Comparison of ENCODE assay signal across 1 cellular context in the genomic region with DNA sequence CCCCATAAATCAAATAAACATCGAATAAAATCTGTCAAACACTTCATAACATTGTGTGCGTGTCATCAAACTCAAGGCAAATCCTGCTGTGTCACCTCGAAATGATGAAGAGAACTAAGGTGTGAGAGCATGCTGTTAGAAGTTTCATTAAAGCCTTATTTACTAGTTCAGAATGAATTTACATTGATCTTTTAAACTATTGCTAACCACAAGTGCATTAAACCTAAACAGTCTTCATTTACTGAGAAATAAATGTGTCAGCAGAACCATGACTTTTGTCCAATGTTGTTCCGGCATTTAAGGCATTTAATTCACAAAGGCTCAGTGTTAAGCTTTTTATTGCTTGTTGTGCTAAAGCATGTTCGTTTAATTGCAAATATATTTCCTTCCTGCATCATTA.
TF ChIP-seq lines count a peak whose summit lies in the region.

No MANE protein-coding gene starts in this region.

TF ChIP-seq in HEK293, 187 proteins besides CTCF, POLR2A, EP300 and RAD21 (continued from another document and continues in another):
- TF ChIP-seq, protein P1, sequence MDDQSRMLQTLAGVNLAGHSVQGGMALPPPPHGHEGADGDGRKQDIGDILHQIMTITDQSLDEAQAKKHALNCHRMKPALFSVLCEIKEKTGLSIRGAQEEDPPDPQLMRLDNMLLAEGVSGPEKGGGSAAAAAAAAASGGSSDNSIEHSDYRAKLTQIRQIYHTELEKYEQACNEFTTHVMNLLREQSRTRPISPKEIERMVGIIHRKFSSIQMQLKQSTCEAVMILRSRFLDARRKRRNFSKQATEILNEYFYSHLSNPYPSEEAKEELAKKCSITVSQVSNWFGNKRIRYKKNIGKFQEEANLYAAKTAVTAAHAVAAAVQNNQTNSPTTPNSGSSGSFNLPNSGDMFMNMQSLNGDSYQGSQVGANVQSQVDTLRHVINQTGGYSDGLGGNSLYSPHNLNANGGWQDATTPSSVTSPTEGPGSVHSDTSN (CRISPR knock-in tag; IDR thresholded peaks at IDR 0.05): no peak
- no peak for TF ChIP-seq GLI4 (tag by site-specific recombination; IDR thresholded peaks at IDR 0.05)
- no peak for TF ChIP-seq ZNF791 (tag by site-specific recombination; IDR thresholded peaks at IDR 0.05)
- TF ChIP-seq ZNF629 (tag by site-specific recombination; IDR thresholded peaks at IDR 0.05): peak; percentile 76
- TF ChIP-seq, protein P2, sequence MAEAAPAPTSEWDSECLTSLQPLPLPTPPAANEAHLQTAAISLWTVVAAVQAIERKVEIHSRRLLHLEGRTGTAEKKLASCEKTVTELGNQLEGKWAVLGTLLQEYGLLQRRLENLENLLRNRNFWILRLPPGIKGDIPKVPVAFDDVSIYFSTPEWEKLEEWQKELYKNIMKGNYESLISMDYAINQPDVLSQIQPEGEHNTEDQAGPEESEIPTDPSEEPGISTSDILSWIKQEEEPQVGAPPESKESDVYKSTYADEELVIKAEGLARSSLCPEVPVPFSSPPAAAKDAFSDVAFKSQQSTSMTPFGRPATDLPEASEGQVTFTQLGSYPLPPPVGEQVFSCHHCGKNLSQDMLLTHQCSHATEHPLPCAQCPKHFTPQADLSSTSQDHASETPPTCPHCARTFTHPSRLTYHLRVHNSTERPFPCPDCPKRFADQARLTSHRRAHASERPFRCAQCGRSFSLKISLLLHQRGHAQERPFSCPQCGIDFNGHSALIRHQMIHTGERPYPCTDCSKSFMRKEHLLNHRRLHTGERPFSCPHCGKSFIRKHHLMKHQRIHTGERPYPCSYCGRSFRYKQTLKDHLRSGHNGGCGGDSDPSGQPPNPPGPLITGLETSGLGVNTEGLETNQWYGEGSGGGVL (tag by site-specific recombination; IDR thresholded peaks at IDR 0.05): 0 out of 2 replicates have a peak, but pooled peaks have one; percentile 13
- TF ChIP-seq ZNF48 (tag by site-specific recombination; IDR thresholded peaks at IDR 0.05): no peak
- TF ChIP-seq, protein P3, sequence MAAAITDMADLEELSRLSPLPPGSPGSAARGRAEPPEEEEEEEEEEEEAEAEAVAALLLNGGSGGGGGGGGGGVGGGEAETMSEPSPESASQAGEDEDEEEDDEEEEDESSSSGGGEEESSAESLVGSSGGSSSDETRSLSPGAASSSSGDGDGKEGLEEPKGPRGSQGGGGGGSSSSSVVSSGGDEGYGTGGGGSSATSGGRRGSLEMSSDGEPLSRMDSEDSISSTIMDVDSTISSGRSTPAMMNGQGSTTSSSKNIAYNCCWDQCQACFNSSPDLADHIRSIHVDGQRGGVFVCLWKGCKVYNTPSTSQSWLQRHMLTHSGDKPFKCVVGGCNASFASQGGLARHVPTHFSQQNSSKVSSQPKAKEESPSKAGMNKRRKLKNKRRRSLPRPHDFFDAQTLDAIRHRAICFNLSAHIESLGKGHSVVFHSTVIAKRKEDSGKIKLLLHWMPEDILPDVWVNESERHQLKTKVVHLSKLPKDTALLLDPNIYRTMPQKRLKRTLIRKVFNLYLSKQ (tag by site-specific recombination; IDR thresholded peaks at IDR 0.05; ENCODE audit: borderline replicate concordance): no peak; the same call in 1 of the 2 replicates
- no peak for TF ChIP-seq ZNF335 (tag by site-specific recombination; conservative IDR thresholded peaks at IDR 0.05)
- no peak for TF ChIP-seq ZNF776 (tag by site-specific recombination; IDR thresholded peaks at IDR 0.05; ENCODE audit: borderline replicate concordance)
- TF ChIP-seq ZNF596 (tag by site-specific recombination; IDR thresholded peaks at IDR 0.05): 0 out of 2 replicates have a peak, but pooled peaks have one; percentile 18
- TF ChIP-seq HOXA7 (CRISPR knock-in tag; IDR thresholded peaks at IDR 0.05; ENCODE audit: borderline replicate concordance): no peak
- TF ChIP-seq ZBTB1 (tag by site-specific recombination; IDR thresholded peaks at IDR 0.05): peak; percentile 59
- peak; percentile 75 for TF ChIP-seq ZXDB (tag by site-specific recombination; IDR thresholded peaks at IDR 0.05)
- no peak for TF ChIP-seq ZNF701 (tag by site-specific recombination; IDR thresholded peaks at IDR 0.05)
- TF ChIP-seq, protein P4, sequence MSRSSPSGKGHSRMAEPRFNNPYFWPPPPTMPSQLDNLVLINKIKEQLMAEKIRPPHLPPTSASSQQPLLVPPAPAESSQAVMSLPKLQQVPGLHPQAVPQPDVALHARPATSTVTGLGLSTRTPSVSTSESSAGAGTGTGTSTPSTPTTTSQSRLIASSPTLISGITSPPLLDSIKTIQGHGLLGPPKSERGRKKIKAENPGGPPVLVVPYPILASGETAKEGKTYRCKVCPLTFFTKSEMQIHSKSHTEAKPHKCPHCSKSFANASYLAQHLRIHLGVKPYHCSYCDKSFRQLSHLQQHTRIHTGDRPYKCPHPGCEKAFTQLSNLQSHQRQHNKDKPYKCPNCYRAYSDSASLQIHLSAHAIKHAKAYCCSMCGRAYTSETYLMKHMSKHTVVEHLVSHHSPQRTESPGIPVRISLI (tag by site-specific recombination; IDR thresholded peaks at IDR 0.05): peak; percentile 93
- TF ChIP-seq, protein P5, sequence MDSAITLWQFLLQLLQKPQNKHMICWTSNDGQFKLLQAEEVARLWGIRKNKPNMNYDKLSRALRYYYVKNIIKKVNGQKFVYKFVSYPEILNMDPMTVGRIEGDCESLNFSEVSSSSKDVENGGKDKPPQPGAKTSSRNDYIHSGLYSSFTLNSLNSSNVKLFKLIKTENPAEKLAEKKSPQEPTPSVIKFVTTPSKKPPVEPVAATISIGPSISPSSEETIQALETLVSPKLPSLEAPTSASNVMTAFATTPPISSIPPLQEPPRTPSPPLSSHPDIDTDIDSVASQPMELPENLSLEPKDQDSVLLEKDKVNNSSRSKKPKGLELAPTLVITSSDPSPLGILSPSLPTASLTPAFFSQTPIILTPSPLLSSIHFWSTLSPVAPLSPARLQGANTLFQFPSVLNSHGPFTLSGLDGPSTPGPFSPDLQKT (IDR thresholded peaks at IDR 0.05; ENCODE audit: borderline replicate concordance, low read depth, low read length): no peak
- peak; percentile 85 for TF ChIP-seq BCL11A (tag by site-specific recombination; IDR thresholded peaks at IDR 0.05; ENCODE audit: low read depth)
- TF ChIP-seq EGR2 (tag by site-specific recombination; IDR thresholded peaks at IDR 0.05; ENCODE audit: low read depth): no peak
- TF ChIP-seq SCRT2 (tag by site-specific recombination; IDR thresholded peaks at IDR 0.05): peak; percentile 54; the same call in 1 of the 2 replicates
- no peak for TF ChIP-seq ZNF140 (tag by site-specific recombination; IDR thresholded peaks at IDR 0.05)
- peak; percentile 92 for TF ChIP-seq ZSCAN23 (tag by site-specific recombination; IDR thresholded peaks at IDR 0.05)
- TF ChIP-seq, protein P6, sequence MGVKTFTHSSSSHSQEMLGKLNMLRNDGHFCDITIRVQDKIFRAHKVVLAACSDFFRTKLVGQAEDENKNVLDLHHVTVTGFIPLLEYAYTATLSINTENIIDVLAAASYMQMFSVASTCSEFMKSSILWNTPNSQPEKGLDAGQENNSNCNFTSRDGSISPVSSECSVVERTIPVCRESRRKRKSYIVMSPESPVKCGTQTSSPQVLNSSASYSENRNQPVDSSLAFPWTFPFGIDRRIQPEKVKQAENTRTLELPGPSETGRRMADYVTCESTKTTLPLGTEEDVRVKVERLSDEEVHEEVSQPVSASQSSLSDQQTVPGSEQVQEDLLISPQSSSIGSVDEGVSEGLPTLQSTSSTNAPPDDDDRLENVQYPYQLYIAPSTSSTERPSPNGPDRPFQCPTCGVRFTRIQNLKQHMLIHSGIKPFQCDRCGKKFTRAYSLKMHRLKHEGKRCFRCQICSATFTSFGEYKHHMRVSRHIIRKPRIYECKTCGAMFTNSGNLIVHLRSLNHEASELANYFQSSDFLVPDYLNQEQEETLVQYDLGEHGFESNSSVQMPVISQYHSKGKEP (tag by site-specific recombination; IDR thresholded peaks at IDR 0.05): peak; percentile 56; the same call in 1 of the 2 replicates
- peak; percentile 46; the same call in 1 of the 2 replicates for TF ChIP-seq ZNF391 (tag by site-specific recombination; IDR thresholded peaks at IDR 0.05; ENCODE audit: borderline replicate concordance, low read depth)
- TF ChIP-seq ZNF366 (tag by site-specific recombination; conservative IDR thresholded peaks at IDR 0.05): peak; percentile 81
- no peak for TF ChIP-seq ZNF138 (tag by site-specific recombination; IDR thresholded peaks at IDR 0.05; ENCODE audit: borderline replicate concordance)
- TF ChIP-seq ZNF423 (tag by site-specific recombination; IDR thresholded peaks at IDR 0.05): peak; percentile 47; the same call in 1 of the 2 replicates
- TF ChIP-seq SALL2 (tag by site-specific recombination; IDR thresholded peaks at IDR 0.05; ENCODE audit: borderline replicate concordance): peak; percentile 92; the same call in 1 of the 2 replicates
- no peak for TF ChIP-seq ZBTB20 (tag by site-specific recombination; IDR thresholded peaks at IDR 0.05)
- TF ChIP-seq, protein P7, sequence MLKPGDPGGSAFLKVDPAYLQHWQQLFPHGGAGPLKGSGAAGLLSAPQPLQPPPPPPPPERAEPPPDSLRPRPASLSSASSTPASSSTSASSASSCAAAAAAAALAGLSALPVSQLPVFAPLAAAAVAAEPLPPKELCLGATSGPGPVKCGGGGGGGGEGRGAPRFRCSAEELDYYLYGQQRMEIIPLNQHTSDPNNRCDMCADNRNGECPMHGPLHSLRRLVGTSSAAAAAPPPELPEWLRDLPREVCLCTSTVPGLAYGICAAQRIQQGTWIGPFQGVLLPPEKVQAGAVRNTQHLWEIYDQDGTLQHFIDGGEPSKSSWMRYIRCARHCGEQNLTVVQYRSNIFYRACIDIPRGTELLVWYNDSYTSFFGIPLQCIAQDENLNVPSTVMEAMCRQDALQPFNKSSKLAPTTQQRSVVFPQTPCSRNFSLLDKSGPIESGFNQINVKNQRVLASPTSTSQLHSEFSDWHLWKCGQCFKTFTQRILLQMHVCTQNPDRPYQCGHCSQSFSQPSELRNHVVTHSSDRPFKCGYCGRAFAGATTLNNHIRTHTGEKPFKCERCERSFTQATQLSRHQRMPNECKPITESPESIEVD (tag by site-specific recombination; IDR thresholded peaks at IDR 0.05): peak; percentile 85
- peak; percentile 96 for TF ChIP-seq GLI2 (tag by site-specific recombination; IDR thresholded peaks at IDR 0.05; ENCODE audit: borderline replicate concordance, low read depth)
- peak; percentile 41; the same call in 1 of the 2 replicates for TF ChIP-seq OVOL3 (tag by site-specific recombination; IDR thresholded peaks at IDR 0.05)
- TF ChIP-seq HOXC10 (CRISPR knock-in tag; IDR thresholded peaks at IDR 0.05): no peak
- TF ChIP-seq, protein P8, sequence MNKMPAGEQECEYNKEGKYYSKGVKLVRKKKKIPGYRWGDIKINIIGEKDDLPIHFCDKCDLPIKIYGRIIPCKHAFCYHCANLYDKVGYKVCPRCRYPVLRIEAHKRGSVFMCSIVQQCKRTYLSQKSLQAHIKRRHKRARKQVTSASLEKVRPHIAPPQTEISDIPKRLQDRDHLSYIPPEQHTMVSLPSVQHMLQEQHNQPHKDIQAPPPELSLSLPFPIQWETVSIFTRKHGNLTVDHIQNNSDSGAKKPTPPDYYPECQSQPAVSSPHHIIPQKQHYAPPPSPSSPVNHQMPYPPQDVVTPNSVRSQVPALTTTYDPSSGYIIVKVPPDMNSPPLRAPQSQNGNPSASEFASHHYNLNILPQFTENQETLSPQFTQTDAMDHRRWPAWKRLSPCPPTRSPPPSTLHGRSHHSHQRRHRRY (tag by site-specific recombination; IDR thresholded peaks at IDR 0.05): no peak
- peak; percentile 70 for TF ChIP-seq ZBTB17 (tag by site-specific recombination; IDR thresholded peaks at IDR 0.05)
- no peak for TF ChIP-seq ZNF274 (IDR thresholded peaks at IDR 0.05; ENCODE audit: low read length)
- TF ChIP-seq ZNF274 (tag by site-specific recombination; IDR thresholded peaks at IDR 0.05; ENCODE audit: borderline replicate concordance): no peak
- TF ChIP-seq ZNF558 (tag by site-specific recombination; IDR thresholded peaks at IDR 0.05): no peak
- TF ChIP-seq ZFP37 (tag by site-specific recombination; IDR thresholded peaks at IDR 0.05): no peak
- peak; percentile 85 for TF ChIP-seq ZNF394 (tag by site-specific recombination; IDR thresholded peaks at IDR 0.05; ENCODE audit: borderline replicate concordance)
- peak; percentile 38; the same call in 1 of the 2 replicates for TF ChIP-seq ZNF664 (tag by site-specific recombination; IDR thresholded peaks at IDR 0.05)
- no peak for TF ChIP-seq MYNN (tag by site-specific recombination; IDR thresholded peaks at IDR 0.05; ENCODE audit: borderline replicate concordance)
- TF ChIP-seq ZNF501 (tag by site-specific recombination; IDR thresholded peaks at IDR 0.05): no peak
- TF ChIP-seq ZNF416 (tag by site-specific recombination; IDR thresholded peaks at IDR 0.05): no peak
- no peak for TF ChIP-seq ZFHX2 (tag by site-specific recombination; conservative IDR thresholded peaks at IDR 0.05)
- TF ChIP-seq, protein P9, sequence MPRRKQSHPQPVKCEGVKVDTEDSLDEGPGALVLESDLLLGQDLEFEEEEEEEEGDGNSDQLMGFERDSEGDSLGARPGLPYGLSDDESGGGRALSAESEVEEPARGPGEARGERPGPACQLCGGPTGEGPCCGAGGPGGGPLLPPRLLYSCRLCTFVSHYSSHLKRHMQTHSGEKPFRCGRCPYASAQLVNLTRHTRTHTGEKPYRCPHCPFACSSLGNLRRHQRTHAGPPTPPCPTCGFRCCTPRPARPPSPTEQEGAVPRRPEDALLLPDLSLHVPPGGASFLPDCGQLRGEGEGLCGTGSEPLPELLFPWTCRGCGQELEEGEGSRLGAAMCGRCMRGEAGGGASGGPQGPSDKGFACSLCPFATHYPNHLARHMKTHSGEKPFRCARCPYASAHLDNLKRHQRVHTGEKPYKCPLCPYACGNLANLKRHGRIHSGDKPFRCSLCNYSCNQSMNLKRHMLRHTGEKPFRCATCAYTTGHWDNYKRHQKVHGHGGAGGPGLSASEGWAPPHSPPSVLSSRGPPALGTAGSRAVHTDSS (tag by site-specific recombination; IDR thresholded peaks at IDR 0.05): peak; percentile 45
- TF ChIP-seq, protein P10, sequence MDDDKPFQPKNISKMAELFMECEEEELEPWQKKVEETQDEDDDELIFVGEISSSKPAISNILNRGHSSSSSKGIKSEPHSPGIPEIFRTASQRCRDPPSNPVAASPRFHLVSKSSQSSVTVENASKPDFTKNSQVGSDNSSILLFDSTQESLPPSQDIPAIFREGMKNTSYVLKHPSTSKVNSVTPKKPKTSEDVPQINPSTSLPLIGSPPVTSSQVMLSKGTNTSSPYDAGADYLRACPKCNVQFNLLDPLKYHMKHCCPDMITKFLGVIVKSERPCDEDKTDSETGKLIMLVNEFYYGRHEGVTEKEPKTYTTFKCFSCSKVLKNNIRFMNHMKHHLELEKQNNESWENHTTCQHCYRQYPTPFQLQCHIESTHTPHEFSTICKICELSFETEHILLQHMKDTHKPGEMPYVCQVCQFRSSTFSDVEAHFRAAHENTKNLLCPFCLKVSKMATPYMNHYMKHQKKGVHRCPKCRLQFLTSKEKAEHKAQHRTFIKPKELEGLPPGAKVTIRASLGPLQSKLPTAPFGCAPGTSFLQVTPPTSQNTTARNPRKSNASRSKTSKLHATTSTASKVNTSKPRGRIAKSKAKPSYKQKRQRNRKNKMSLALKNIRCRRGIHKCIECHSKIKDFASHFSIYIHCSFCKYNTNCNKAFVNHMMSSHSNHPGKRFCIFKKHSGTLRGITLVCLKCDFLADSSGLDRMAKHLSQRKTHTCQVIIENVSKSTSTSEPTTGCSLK (tag by site-specific recombination; IDR thresholded peaks at IDR 0.05): no peak
- TF ChIP-seq ZNF792 (tag by site-specific recombination; IDR thresholded peaks at IDR 0.05): no peak
- no peak for TF ChIP-seq ZNF658 (tag by site-specific recombination; IDR thresholded peaks at IDR 0.05)
